11 cellular contexts compared by ENCODE assay signal in genomic region chr11:2945757-2946287, GRCh38. TPM values are rescaled to one million over a fixed set of nuclear protein-coding genes. Genes with fewer than 3 reads are reported as not detected.
DNase-seq lines count a peak whose midpoint lies in the region; ATAC-seq and TF ChIP-seq lines count a peak whose summit lies in the region.
"Had no signal": no experiment of that assay in that cellular context is flagged by ENCODE, and none has a peak within 500 bp of the region (broad histone marks: within the 10 kb centered on the region; RNA-seq: fewer than 3 reads in every experiment).

No MANE protein-coding gene starts in this region.

- no peaks in the 10 kb centered on the region for H3K27me3 ChIP-seq in left lung
- H3K27me3 ChIP-seq in thoracic aorta (replicated peaks; ENCODE audit: insufficient read depth), result no peaks in the 10 kb centered on the region

- CTCF ChIA-PET in activated CD8-positive, alpha-beta memory T cell treated with anti-CD3 and anti-CD28 coated beads, Interleukin-2, amount 10 ng/mL, durations not matched to agents 7 days and 5 days (lab: Charles Lee), result interaction anchor here (0.6 to 1.7 kb wide), 10 partner anchors 16 to 413 kb away, joined by 3 to 9 read pairs (median 4); partner anchors contain the start of gene PHLDA2

- DNase-seq in activated CD8-positive, alpha-beta memory T cell treated with anti-CD3 and anti-CD28 coated beads, Interleukin-2, amount 10 ng/mL, durations not matched to agents 7 days and 5 days, result no peak
- no peak for DNase-seq in activated CD8-positive, alpha-beta memory T cell treated with anti-CD3 and anti-CD28 coated beads, Interleukin-2, amount 50 U/mL, for 4 hours
- DNase-seq in activated T-helper 1 cell treated with anti-CD3 and anti-CD28 coated beads, Interleukin-12 subunit alpha, Interleukin-12 subunit beta, Interleukin-2, Interleukin-4 antibody, amounts not matched to agents 30 ng/mL and 10 ng/mL and 1 ng/mL, durations not matched to agents 14 hours and 24 hours and 36 hours (ENCODE audit: low spot score), result no peak
- DNase-seq in left lung, result peak in 1 of 2 donors; percentile 70
- no peak for DNase-seq in thoracic aorta (ENCODE audit: low spot score)
- no peak for DNase-seq in stimulated activated naive CD4-positive, alpha-beta T cell treated with Interleukin-2 at 50 U/mL for 16 hours (lab: John Stamatoyannopoulos, UW)
- DNase-seq: activated effector memory CD4-positive, alpha-beta T cell treated with Interleukin-2 at 50 U/mL for 16 hours; NCI-H1092 had no signal

- H3K27ac ChIP-seq in left lung (peak overlapping the region; percentile 64 to 79), thoracic aorta (peak overlapping the region; percentile 25 to 59)
- H3K27ac ChIP-seq: epithelial cell of prostate had no signal

- peak overlapping the region; percentile 56 for H3K27ac Mint-ChIP-seq in activated CD8-positive, alpha-beta memory T cell treated with anti-CD3 and anti-CD28 coated beads, Interleukin-2, amount 10 ng/mL, durations not matched to agents 7 days and 5 days
- peak overlapping the region; percentile 49 for H3K27ac Mint-ChIP-seq in activated T-helper 1 cell treated with anti-CD3 and anti-CD28 coated beads, Interleukin-12 subunit alpha, Interleukin-12 subunit beta, Interleukin-2, Interleukin-4 antibody, amounts not matched to agents 30 ng/mL and 10 ng/mL and 1 ng/mL, durations not matched to agents 14 hours and 24 hours and 36 hours

- intact Hi-C loops in activated T-helper 1 cell treated with anti-CD3 and anti-CD28 coated beads, Interleukin-12 subunit alpha, Interleukin-12 subunit beta, Interleukin-2, Interleukin-4 antibody, amounts not matched to agents 30 ng/mL and 10 ng/mL and 1 ng/mL, durations not matched to agents 14 hours and 24 hours and 36 hours (cut with micrococcal nuclease), result no loop called here
- intact Hi-C loops in left lung (cut with DNase I), result no loop called here

- H3K4me3 ChIP-seq in left lung (no peak overlapping the region), thoracic aorta (peak overlapping the region; percentile 66)

- H3K9me3 Mint-ChIP-seq in activated CD8-positive, alpha-beta memory T cell treated with anti-CD3 and anti-CD28 coated beads, Interleukin-2, amount 10 ng/mL, durations not matched to agents 7 days and 5 days (ENCODE audit: low read depth), result no peaks in the 10 kb centered on the region
- H3K9me3 Mint-ChIP-seq in activated T-helper 1 cell treated with anti-CD3 and anti-CD28 coated beads, Interleukin-12 subunit alpha, Interleukin-12 subunit beta, Interleukin-2, Interleukin-4 antibody, amounts not matched to agents 30 ng/mL and 10 ng/mL and 1 ng/mL, durations not matched to agents 14 hours and 24 hours and 36 hours, result no peaks in the 10 kb centered on the region

- H3K9me3 ChIP-seq in left lung (no peaks in the 10 kb centered on the region), thoracic aorta (no peaks in the 10 kb centered on the region)

- TF ChIP-seq CTCF in left lung (IDR thresholded peaks at IDR 0.05) (no peak), thoracic aorta (IDR thresholded peaks at IDR 0.05) (no peak)

- H3K36me3 Mint-ChIP-seq in activated CD8-positive, alpha-beta memory T cell treated with anti-CD3 and anti-CD28 coated beads, Interleukin-2, amount 10 ng/mL, durations not matched to agents 7 days and 5 days, result peaks cover 52% of the 10 kb centered on the region
- peaks cover 42% of the 10 kb centered on the region for H3K36me3 Mint-ChIP-seq in activated T-helper 1 cell treated with anti-CD3 and anti-CD28 coated beads, Interleukin-12 subunit alpha, Interleukin-12 subunit beta, Interleukin-2, Interleukin-4 antibody, amounts not matched to agents 30 ng/mL and 10 ng/mL and 1 ng/mL, durations not matched to agents 14 hours and 24 hours and 36 hours (ENCODE audit: low read depth)

- no peaks in the 10 kb centered on the region for H3K27me3 Mint-ChIP-seq in activated CD8-positive, alpha-beta memory T cell treated with anti-CD3 and anti-CD28 coated beads, Interleukin-2, amount 10 ng/mL, durations not matched to agents 7 days and 5 days
- H3K27me3 Mint-ChIP-seq in activated T-helper 1 cell treated with anti-CD3 and anti-CD28 coated beads, Interleukin-12 subunit alpha, Interleukin-12 subunit beta, Interleukin-2, Interleukin-4 antibody, amounts not matched to agents 30 ng/mL and 10 ng/mL and 1 ng/mL, durations not matched to agents 14 hours and 24 hours and 36 hours (ENCODE audit: insufficient read depth), result no peaks in the 10 kb centered on the region

- H3K4me1 ChIP-seq in left lung (peaks cover 8 to 37% of the 10 kb centered on the region in 2 donors), thoracic aorta (ENCODE audit: control insufficient read depth in 1 of 2, low read depth in 2 of 2) (peaks cover 9 to 27% of the 10 kb centered on the region in 2 donors)

- peaks cover 0 to 62% of the 10 kb centered on the region in 2 donors for H3K36me3 ChIP-seq in left lung
- peaks cover 19% of the 10 kb centered on the region for H3K36me3 ChIP-seq in thoracic aorta

- H3K4me3 Mint-ChIP-seq in activated CD8-positive, alpha-beta memory T cell treated with anti-CD3 and anti-CD28 coated beads, Interleukin-2, amount 10 ng/mL, durations not matched to agents 7 days and 5 days, result no peak overlapping the region
- H3K4me3 Mint-ChIP-seq in activated T-helper 1 cell treated with anti-CD3 and anti-CD28 coated beads, Interleukin-12 subunit alpha, Interleukin-12 subunit beta, Interleukin-2, Interleukin-4 antibody, amounts not matched to agents 30 ng/mL and 10 ng/mL and 1 ng/mL, durations not matched to agents 14 hours and 24 hours and 36 hours, result peak overlapping the region; percentile 52

- ATAC-seq in activated CD8-positive, alpha-beta memory T cell treated with anti-CD3 and anti-CD28 coated beads, Interleukin-2, amount 10 ng/mL, durations not matched to agents 7 days and 5 days, result no peak
- no peak for ATAC-seq in left lung
- no peak for ATAC-seq in thoracic aorta (ENCODE audit: insufficient number of reproducible peaks, low FRiP score, low read depth)
- no peak for ATAC-seq in GM19452 (IDR thresholded peaks at IDR 0.05; ENCODE audit: unreplicated experiment)
- no peak for ATAC-seq in GM19023 (IDR thresholded peaks at IDR 0.05; ENCODE audit: unreplicated experiment)

- peaks cover 45% of the 10 kb centered on the region for H3K4me1 Mint-ChIP-seq in activated CD8-positive, alpha-beta memory T cell treated with anti-CD3 and anti-CD28 coated beads, Interleukin-2, amount 10 ng/mL, durations not matched to agents 7 days and 5 days
- H3K4me1 Mint-ChIP-seq in activated T-helper 1 cell treated with anti-CD3 and anti-CD28 coated beads, Interleukin-12 subunit alpha, Interleukin-12 subunit beta, Interleukin-2, Interleukin-4 antibody, amounts not matched to agents 30 ng/mL and 10 ng/mL and 1 ng/mL, durations not matched to agents 14 hours and 24 hours and 36 hours (ENCODE audit: low read depth), result peaks cover 42% of the 10 kb centered on the region

RNA-seq across cellular contexts. Expression of gene PHLDA2, which starts 16.6 kb away (rescaled TPM):
- total RNA-seq in activated CD8-positive, alpha-beta memory T cell treated with anti-CD3 and anti-CD28 coated beads, Interleukin-2, amount 10 ng/mL, durations not matched to agents 7 days and 5 days, result 1 to 10 TPM; 1.1 to 3.6 TPM
- 25.7 and 28.0 TPM in 2 replicates for total RNA-seq in activated T-helper 1 cell treated with anti-CD3 and anti-CD28 coated beads, Interleukin-12 subunit alpha, Interleukin-12 subunit beta, Interleukin-2, Interleukin-4 antibody, amounts not matched to agents 30 ng/mL and 10 ng/mL and 1 ng/mL, durations not matched to agents 14 hours and 24 hours and 36 hours
- 10 to 100 TPM; 28.3 to 50.0 TPM for total RNA-seq in left lung
- 10 to 100 TPM; 14.4 to 21.3 TPM for total RNA-seq in thoracic aorta

RNA-seq across cellular contexts. Expression of gene NAP1L4, which starts 46.3 kb away (rescaled TPM):
- 100 to 1,000 TPM; 347 to 389 TPM for total RNA-seq in activated CD8-positive, alpha-beta memory T cell treated with anti-CD3 and anti-CD28 coated beads, Interleukin-2, amount 10 ng/mL, durations not matched to agents 7 days and 5 days
- 284 and 285 TPM in 2 replicates for total RNA-seq in activated T-helper 1 cell treated with anti-CD3 and anti-CD28 coated beads, Interleukin-12 subunit alpha, Interleukin-12 subunit beta, Interleukin-2, Interleukin-4 antibody, amounts not matched to agents 30 ng/mL and 10 ng/mL and 1 ng/mL, durations not matched to agents 14 hours and 24 hours and 36 hours
- total RNA-seq in left lung, result 100 to 1,000 TPM; 101 to 122 TPM
- 10 to 100 TPM; 62.8 to 83.7 TPM for total RNA-seq in thoracic aorta
